Comparison of ENCODE assay signal across 31 cellular contexts in the genomic region with DNA sequence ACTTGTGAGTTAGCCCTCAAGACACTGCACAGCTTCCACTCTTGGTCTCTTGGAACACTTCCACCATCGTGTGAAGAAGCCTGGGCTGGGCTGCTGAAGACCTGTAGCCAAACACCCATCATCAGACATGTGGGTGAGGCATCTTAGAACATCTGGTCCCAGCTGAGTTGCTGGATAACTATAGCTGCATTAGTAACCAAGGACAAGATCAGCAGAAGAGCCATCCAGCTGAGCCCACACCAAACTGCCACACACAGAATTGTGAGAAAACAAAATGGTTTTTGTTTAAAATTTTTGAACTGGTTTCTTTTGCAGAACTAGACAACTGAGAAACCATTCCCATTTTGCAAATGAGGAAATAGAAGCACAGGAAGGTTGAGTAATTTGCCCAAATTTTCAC.
"Had no signal": no experiment of that assay in that cellular context is flagged by ENCODE, and none has a peak within 500 bp of the region (broad histone marks: within the 10 kb centered on the region; RNA-seq: fewer than 3 reads in every experiment).

No MANE protein-coding gene starts in this region.

- DNase-seq: activated CD4-positive, alpha-beta memory T cell treated with anti-CD3 and anti-CD28 coated beads for 36 hours; activated CD4-positive, alpha-beta T cell treated with anti-CD3 and anti-CD28 coated beads for 36 hours; activated CD4-positive, alpha-beta T cell treated with anti-CD3 and anti-CD28 coated beads, Interleukin-2, amount 10 ng/mL, durations not matched to agents 24 days and 14 days; activated CD4-positive, CD25-positive, alpha-beta regulatory T cell; activated CD4-positive, CD25-positive, alpha-beta regulatory T cell treated with anti-CD3 and anti-CD28 coated beads, Interleukin-2, amount 50 U/mL, for 72 hours; activated CD8-positive, alpha-beta memory T cell treated with anti-CD3 and anti-CD28 coated beads, Interleukin-2, amount 10 ng/mL, durations not matched to agents 7 days and 5 days; activated CD8-positive, alpha-beta memory T cell treated with anti-CD3 and anti-CD28 coated beads, Interleukin-2, amount 50 U/mL, for 4 hours; activated CD8-positive, alpha-beta T cell treated with anti-CD3 and anti-CD28 coated beads, Interleukin-2, amount 10 ng/mL, durations not matched to agents 7 days and 5 days; activated gamma-delta T cell treated with Interleukin-2 at 50 U/mL for 16 hours; activated naive CD4-positive, alpha-beta T cell treated with anti-CD3 and anti-CD28 coated beads, Interleukin-2, amount 50 U/mL, for 16 hours; activated naive CD4-positive, alpha-beta T cell treated with Interleukin-2 at 50 U/mL for 16 hours; activated T-cell treated with anti-CD3 and anti-CD28 coated beads, Interleukin-2, amount 50 U/mL, for 1 hour; activated T-cell treated with anti-CD3 and anti-CD28 coated beads, Interleukin-2, amount 50 U/mL, for 48 hours; amniotic stem cell; anterior cingulate cortex; brain microvascular endothelial cell; caudate nucleus; colonic mucosa; effector CD8-positive, alpha-beta T cell; esophagus squamous epithelium; foreskin melanocyte; hypothalamus had no signal

- H3K36me3 ChIP-seq: brain microvascular endothelial cell, colonic mucosa, esophagus squamous epithelium had no signal

- H3K4me3 ChIP-seq: colonic mucosa, esophagus squamous epithelium had no signal

- H3K4me3 Mint-ChIP-seq: activated CD4-positive, alpha-beta memory T cell treated with anti-CD3 and anti-CD28 coated beads for 36 hours; activated CD4-positive, alpha-beta T cell treated with anti-CD3 and anti-CD28 coated beads for 36 hours; activated CD4-positive, alpha-beta T cell treated with anti-CD3 and anti-CD28 coated beads, Interleukin-2, amount 10 ng/mL, durations not matched to agents 24 days and 14 days; activated CD8-positive, alpha-beta memory T cell treated with anti-CD3 and anti-CD28 coated beads, Interleukin-2, amount 10 ng/mL, durations not matched to agents 7 days and 5 days; activated CD8-positive, alpha-beta T cell treated with anti-CD3 and anti-CD28 coated beads, Interleukin-2, amount 10 ng/mL, durations not matched to agents 7 days and 5 days; activated naive CD8-positive, alpha-beta T cell; activated T-helper 1 cell treated with anti-CD3 and anti-CD28 coated beads, Interleukin-12 subunit alpha, Interleukin-12 subunit beta, Interleukin-2, Interleukin-4 antibody, amounts not matched to agents 30 ng/mL and 10 ng/mL and 1 ng/mL, durations not matched to agents 14 hours and 24 hours and 36 hours; T-helper 1 cell treated with Interleukin-12 subunit alpha and Interleukin-12 subunit beta and Interleukin-4 antibody, amounts not matched to agents 30 μg/mL and 1 μg/mL, for 36 hours had no signal

- H3K9me3 ChIP-seq: colonic mucosa had no signal

- ATAC-seq: activated CD4-positive, alpha-beta T cell treated with anti-CD3 and anti-CD28 coated beads for 36 hours; activated CD8-positive, alpha-beta memory T cell treated with anti-CD3 and anti-CD28 coated beads, Interleukin-2, amount 10 ng/mL, durations not matched to agents 7 days and 5 days; activated CD8-positive, alpha-beta T cell treated with anti-CD3 and anti-CD28 coated beads, Interleukin-2, amount 10 ng/mL, durations not matched to agents 7 days and 5 days had no signal

- H3K36me3 Mint-ChIP-seq: activated CD4-positive, alpha-beta memory T cell treated with anti-CD3 and anti-CD28 coated beads for 36 hours had no signal

- FAIRE-seq: astrocyte, bronchial epithelial cell, endometrium, endothelial cell of umbilical vein had no signal

- H3K27ac ChIP-seq: brain microvascular endothelial cell, colonic mucosa, epithelial cell of prostate, esophagus squamous epithelium had no signal

- H3K27ac Mint-ChIP-seq: activated CD4-positive, alpha-beta memory T cell treated with anti-CD3 and anti-CD28 coated beads for 36 hours; activated CD4-positive, alpha-beta T cell treated with anti-CD3 and anti-CD28 coated beads for 36 hours; activated CD4-positive, alpha-beta T cell treated with anti-CD3 and anti-CD28 coated beads, Interleukin-2, amount 10 ng/mL, durations not matched to agents 24 days and 14 days; activated CD8-positive, alpha-beta memory T cell treated with anti-CD3 and anti-CD28 coated beads, Interleukin-2, amount 10 ng/mL, durations not matched to agents 7 days and 5 days; activated CD8-positive, alpha-beta T cell treated with anti-CD3 and anti-CD28 coated beads, Interleukin-2, amount 10 ng/mL, durations not matched to agents 7 days and 5 days; activated naive CD8-positive, alpha-beta T cell; activated T-helper 1 cell treated with anti-CD3 and anti-CD28 coated beads, Interleukin-12 subunit alpha, Interleukin-12 subunit beta, Interleukin-2, Interleukin-4 antibody, amounts not matched to agents 30 ng/mL and 10 ng/mL and 1 ng/mL, durations not matched to agents 14 hours and 24 hours and 36 hours; activated T-helper 2 cell treated with anti-CD3 and anti-CD28 coated beads, Interferon-gamma antibody, Interleukin-2, Interleukin-4, amounts not matched to agents 10 μg/mL and 5 μg/mL and 100 μg/mL, durations not matched to agents 14 hours and 24 hours and 36 hours; T-helper 1 cell treated with Interleukin-12 subunit alpha and Interleukin-12 subunit beta and Interleukin-4 antibody, amounts not matched to agents 30 μg/mL and 1 μg/mL, for 36 hours had no signal
